In the genomic region with DNA sequence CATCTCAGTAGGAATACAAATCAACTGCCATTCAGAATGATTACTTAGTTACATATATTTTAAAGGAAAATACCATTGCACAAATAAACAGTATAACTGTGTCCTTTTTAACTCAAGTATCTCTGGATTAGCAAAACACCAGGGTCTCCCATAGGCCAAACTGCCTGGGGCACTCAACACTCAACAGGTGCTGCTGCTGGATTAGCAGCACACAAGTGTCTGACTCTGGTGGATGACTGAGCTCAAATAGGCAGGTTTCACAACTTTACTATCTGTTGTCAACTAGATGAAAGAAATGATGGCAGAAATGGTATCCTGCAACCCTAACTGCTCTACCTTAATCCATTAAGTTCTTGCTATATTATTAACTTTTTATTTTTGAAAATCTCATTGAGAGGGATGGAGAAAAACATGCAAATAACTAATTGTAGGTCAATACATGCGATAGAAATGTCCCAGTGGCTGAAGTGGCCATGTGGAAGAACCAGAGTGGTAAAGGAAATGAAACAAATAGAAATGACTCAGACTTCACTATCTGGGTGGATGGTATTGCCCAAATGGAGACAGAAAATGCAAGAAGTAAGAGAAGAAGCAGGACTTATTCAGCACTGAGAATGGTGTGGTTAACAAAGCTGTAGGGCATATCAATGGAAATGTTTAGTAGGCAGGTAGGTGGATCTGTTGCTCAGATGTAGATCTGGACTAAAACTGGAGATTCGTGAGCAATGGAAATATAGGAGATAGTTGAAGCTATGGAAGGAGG, we compare ENCODE assay signal across 10 cellular contexts.
DNase-seq lines count a peak whose midpoint lies in the region; ATAC-seq, FAIRE-seq and TF ChIP-seq lines count a peak whose summit lies in the region.
"Had no signal": no experiment of that assay in that cellular context is flagged by ENCODE, and none has a peak within 500 bp of the region (broad histone marks: within the 10 kb centered on the region; RNA-seq: fewer than 3 reads in every experiment).

No MANE protein-coding gene starts in this region.

- H3K36me3 ChIP-seq in stomach, result no peaks in the 10 kb centered on the region

- intact Hi-C loops in stomach (cut with DNase I; ENCODE audit: low total_unique reads), result no loop called here

- TF ChIP-seq CTCF in GM13976 (IDR thresholded peaks at IDR 0.05; ENCODE audit: borderline replicate concordance, control extremely low read depth, extremely low read depth, insufficient read depth, missing control alignments) (no peak), stomach (IDR thresholded peaks at IDR 0.05) (no peak)

- H3K27me3 ChIP-seq in stomach, result no peaks in the 10 kb centered on the region

- ATAC-seq in GM19395 (IDR thresholded peaks at IDR 0.05; ENCODE audit: unreplicated experiment), result peak; percentile 98
- ATAC-seq in HG03039 (IDR thresholded peaks at IDR 0.05; ENCODE audit: unreplicated experiment), result peak; percentile 88

- H3K4me1 ChIP-seq in stomach, result no peaks in the 10 kb centered on the region

- FAIRE-seq in frontal cortex (lab: Jason Lieb, UNC), result no peak

- DNase-seq in GM13976 (ENCODE audit: low spot score) (peak; percentile 7), RPMI7951 (ENCODE audit: low read depth) (peak; percentile 15), frontal cortex (ENCODE audit: low spot score in 2 of 2) (no peak), NCI-H2029 (lab: John Stamatoyannopoulos, UW) (no peak), stomach (no peak)
- no peak for DNase-seq in effector CD4-positive, alpha-beta T cell
- DNase-seq: activated naive CD4-positive, alpha-beta T cell treated with anti-CD3 and anti-CD28 coated beads, Interleukin-2, amount 10 ng/mL, durations not matched to agents 7 days and 5 days; SHP77 had no signal

- TF ChIP-seq POLR2A in stomach (IDR thresholded peaks at IDR 0.05), result no peak

- no peaks in the 10 kb centered on the region for H3K9me3 ChIP-seq in stomach

- H3K4me3 ChIP-seq in stomach, result no peak overlapping the region

- no peak for TF ChIP-seq EP300 in stomach (IDR thresholded peaks at IDR 0.05)

- in situ Hi-C loops in GM13976 (cut with MboI; ENCODE audit: low sequenced_read_pairs, unreplicated experiment), result no loop called here

- 74 to 88% (median 84%) methylated on average over 2 of the region's 2 CpGs for WGBS in stomach, 5 donors

- H3K27ac ChIP-seq in stomach, result no peak overlapping the region

Comparison
In these comparisons a context has a peak if more than half of its experiments do, and no peak if none do; other contexts are left out.
1. DNase-seq: peak in GM13976 (single experiment) and RPMI7951 (single experiment); none in frontal cortex (0 of 2), NCI-H2029 (single experiment), effector CD4-positive, alpha-beta T cell (single experiment) and stomach (single experiment).